ENCODE assay signal across 22 cellular contexts in the genomic region with DNA sequence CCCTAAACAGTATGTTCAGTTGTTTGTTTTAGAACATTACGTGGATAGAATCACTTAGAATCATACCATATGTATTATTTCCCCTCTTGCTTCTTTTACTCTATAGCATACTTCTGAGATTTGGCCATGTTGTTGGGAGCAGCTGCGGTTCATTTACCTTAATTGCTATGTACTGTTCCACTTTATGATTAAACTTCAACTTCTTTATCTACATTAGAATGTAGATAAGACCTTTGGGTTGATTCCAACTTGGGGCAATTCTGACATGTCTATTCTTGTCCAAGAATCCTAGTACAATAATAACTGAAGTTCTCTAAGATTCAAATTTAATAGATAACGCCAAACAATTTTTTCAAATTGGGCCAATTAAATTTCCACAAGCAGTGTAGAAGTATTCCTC.
"Had no signal": no experiment of that assay in that cellular context is flagged by ENCODE, and none has a peak within 500 bp of the region (broad histone marks: within the 10 kb centered on the region; RNA-seq: fewer than 3 reads in every experiment).

No MANE protein-coding gene starts in this region.

- H3K36me3 ChIP-seq: cardiac muscle cell had no signal

- DNase-seq: activated B cell treated with CpG ODN at 0.5 μM for 24 hours; activated CD4-positive, alpha-beta memory T cell treated with anti-CD3 and anti-CD28 coated beads for 36 hours; activated CD4-positive, alpha-beta T cell treated with anti-CD3 and anti-CD28 coated beads, Interleukin-2, amount 10 ng/mL, durations not matched to agents 7 days and 5 days; activated CD8-positive, alpha-beta memory T cell treated with anti-CD3 and anti-CD28 coated beads for 24 hours; activated effector memory CD4-positive, alpha-beta T cell treated with anti-CD3 and anti-CD28 coated beads, Interleukin-2, amount 50 U/mL, for 16 hours; activated naive CD4-positive, alpha-beta T cell treated with Interleukin-2 at 50 U/mL for 16 hours; activated T-cell treated with anti-CD3 and anti-CD28 coated beads, Interleukin-2, amount 50 U/mL, for 4 hours; amygdala; Kasumi-1; KBM-7; NCI-H1048; NCI-H1417 treated with DMSO at 0.1 percent for 48 hours; NCI-H1694 treated with DMSO at 0.1 percent for 48 hours; NCI-H2029 treated with DMSO at 0.1 percent for 48 hours; NCI-H226; NCI-H526; NCI-H82; SIG-M5; T-helper 17 cell; T-helper 9 cell had no signal

- ATAC-seq: activated naive CD4-positive, alpha-beta T cell treated with anti-CD3 and anti-CD28 coated beads, Interleukin-2, amount 50 U/mL, for 72 hours; activated T-cell treated with anti-CD3 and anti-CD28 coated beads, Interleukin-2, amount 50 U/mL, for 4 hours; T-helper 17 cell had no signal

- H3K27me3 ChIP-seq: cardiac muscle cell had no signal

- H3K4me3 ChIP-seq: cardiac muscle cell had no signal

- H3K27ac ChIP-seq: cardiac muscle cell had no signal
